Comparison of ENCODE assay signal across 21 cellular contexts in the genomic region with DNA sequence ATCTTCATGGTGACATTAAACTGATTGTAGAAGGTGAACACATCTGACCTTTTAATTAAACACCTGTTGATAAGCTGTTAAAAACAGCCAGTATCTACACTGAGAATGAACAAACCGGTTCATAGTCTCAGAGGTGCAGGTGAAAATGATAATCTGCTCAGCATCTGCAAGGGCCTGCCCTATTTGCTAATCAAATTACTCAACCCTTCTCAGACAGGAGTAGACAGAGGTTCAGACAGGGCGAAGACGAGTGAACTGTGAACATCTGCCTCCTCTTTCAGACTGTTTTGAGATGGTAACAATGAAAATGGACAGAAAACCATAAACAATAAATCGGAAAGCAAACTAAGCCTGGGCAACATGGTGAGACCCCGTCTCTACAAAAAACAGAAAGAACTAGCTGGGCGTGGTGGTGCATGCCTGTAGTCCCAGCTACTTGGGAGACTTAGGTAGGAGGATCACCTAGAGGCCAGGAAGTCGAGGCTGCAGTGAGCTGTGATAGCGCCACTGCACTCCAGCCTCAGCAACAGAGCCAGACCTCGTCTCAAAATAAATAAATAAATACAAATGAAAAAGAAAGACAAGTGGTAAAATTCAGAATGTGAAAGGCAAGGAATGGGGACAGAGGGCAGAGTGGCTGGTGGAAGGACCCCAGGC.
"Had no signal": no experiment of that assay in that cellular context is flagged by ENCODE, and none has a peak within 500 bp of the region (broad histone marks: within the 10 kb centered on the region; RNA-seq: fewer than 3 reads in every experiment).

No MANE protein-coding gene starts in this region.

- H3K4me3 Mint-ChIP-seq: endodermal cell; neural progenitor cell; stimulated activated naive B cell treated with anti-CD40 and anti-IgM and Interleukin-4, amounts not matched to agents 10 μg/mL and 1 μg/mL and 100 μg/mL, for 72 hours; T-helper 2 cell treated with Interferon-gamma antibody and Interleukin-4, amounts not matched to agents 5 μg/mL and 100 μg/mL, for 36 hours had no signal

- H3K36me3 Mint-ChIP-seq: naive B cell had no signal

- H3K27me3 ChIP-seq: brain microvascular endothelial cell, neural progenitor cell, sigmoid colon, uterus had no signal

- DNase-seq: activated gamma-delta T cell treated with Interleukin-2 at 50 U/mL for 16 hours; activated T-cell treated with anti-CD3 and anti-CD28 coated beads, Interleukin-2, amount 50 U/mL, for 1 hour; aorta; brain microvascular endothelial cell; endodermal cell; kidney; naive B cell; posterior cingulate gyrus; sigmoid colon; stimulated activated CD4-positive, alpha-beta T cell treated with anti-CD3 and anti-CD28 coated beads, Interleukin-2, amount 100 ng/mL, for 48 hours; stimulated activated CD8-positive, alpha-beta memory T cell treated with anti-CD3 and anti-CD28 coated beads, Interleukin-4, amount 100 ng/mL, for 48 hours; stimulated activated naive B cell treated with anti-CD40 and anti-IgM and Interleukin-4, amounts not matched to agents 10 μg/mL and 1 μg/mL and 100 μg/mL, for 72 hours; trophoblast cell; uterus had no signal

- H3K9me3 ChIP-seq: sigmoid colon, uterus had no signal

- H3K27ac Mint-ChIP-seq: activated naive CD4-positive, alpha-beta T cell treated with anti-CD3 and anti-CD28 coated beads, Interleukin-2, amount 50 U/mL, for 72 hours; endodermal cell; naive B cell; neural progenitor cell; stimulated activated naive B cell treated with anti-CD40 and anti-IgM and Interleukin-4, amounts not matched to agents 10 μg/mL and 1 μg/mL and 100 μg/mL, for 72 hours; T-helper 2 cell treated with Interferon-gamma antibody and Interleukin-4, amounts not matched to agents 5 μg/mL and 100 μg/mL, for 36 hours had no signal

- H3K4me1 Mint-ChIP-seq: naive B cell; stimulated activated naive B cell treated with anti-CD40 and anti-IgM and Interleukin-4, amounts not matched to agents 10 μg/mL and 1 μg/mL and 100 μg/mL, for 72 hours had no signal

- H3K9me3 Mint-ChIP-seq: neural progenitor cell had no signal

- H3K4me1 ChIP-seq: uterus had no signal

- H3K4me3 ChIP-seq: coronary artery, lung, neural progenitor cell, sigmoid colon, smooth muscle cell, uterus had no signal

- H3K27ac ChIP-seq: brain microvascular endothelial cell, coronary artery, epithelial cell of prostate, neural progenitor cell, uterus had no signal

- ATAC-seq: activated naive CD4-positive, alpha-beta T cell treated with anti-CD3 and anti-CD28 coated beads, Interleukin-2, amount 50 U/mL, for 72 hours; stimulated activated naive B cell treated with anti-CD40 and anti-IgM and Interleukin-4, amounts not matched to agents 10 μg/mL and 1 μg/mL and 100 μg/mL, for 72 hours had no signal

- H3K36me3 ChIP-seq: brain microvascular endothelial cell, neural progenitor cell, uterus had no signal
